In the genomic region with DNA sequence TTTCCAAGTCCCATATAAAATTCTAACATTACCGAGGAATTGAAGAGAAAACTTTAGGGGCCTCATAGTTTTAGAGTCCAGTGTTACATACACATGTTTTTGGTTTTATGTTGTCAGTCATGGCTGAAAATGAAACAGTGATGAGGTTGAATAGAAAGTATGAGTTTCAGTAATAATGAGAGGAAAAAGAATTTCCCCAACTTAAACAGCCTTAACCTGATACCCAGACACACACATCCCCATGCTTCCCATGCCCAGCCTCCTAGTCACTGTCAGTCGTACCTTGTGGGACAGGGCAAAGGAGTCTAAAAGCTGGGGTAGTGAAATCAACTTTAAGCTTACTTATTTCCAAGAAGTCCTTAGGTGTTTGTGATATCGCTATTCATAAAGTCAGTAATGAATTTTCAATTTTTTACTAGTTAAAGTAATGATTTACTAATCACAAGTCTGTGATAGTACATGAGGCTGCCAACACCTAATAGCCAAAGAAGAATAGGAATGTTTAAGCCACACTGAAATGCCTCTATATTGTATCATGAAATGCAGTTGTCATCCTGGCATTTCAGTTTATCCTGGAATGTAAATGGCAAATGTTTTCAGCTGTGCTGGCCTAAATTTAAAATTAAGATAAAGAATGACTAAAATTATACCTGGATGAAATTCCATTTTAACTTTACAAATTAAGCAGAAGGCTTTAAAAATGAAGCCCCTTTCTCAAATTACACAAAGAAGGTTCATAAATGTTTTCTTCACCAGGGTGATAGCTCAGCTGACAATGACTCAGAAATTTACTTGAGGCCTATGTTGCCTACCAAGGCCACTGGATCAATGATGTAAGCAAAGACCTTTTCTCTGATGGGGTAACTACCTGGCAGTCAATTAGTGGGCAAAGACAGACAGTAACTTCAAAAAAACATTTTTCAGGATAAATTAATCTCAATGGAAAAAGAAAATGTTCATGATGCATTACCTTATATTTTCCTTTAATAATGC, we compare ENCODE assay signal across 10 cellular contexts. TPM values are rescaled to one million over a fixed set of nuclear protein-coding genes. Genes with fewer than 3 reads are reported as not detected.
DNase-seq lines count a peak whose midpoint lies in the region; ATAC-seq and TF ChIP-seq lines count a peak whose summit lies in the region.
"Had no signal": no experiment of that assay in that cellular context is flagged by ENCODE, and none has a peak within 500 bp of the region (broad histone marks: within the 10 kb centered on the region; RNA-seq: fewer than 3 reads in every experiment).

No MANE protein-coding gene starts in this region.

- no peaks in the 10 kb centered on the region for H3K27me3 Mint-ChIP-seq in activated naive CD4-positive, alpha-beta T cell treated with anti-CD3 and anti-CD28 coated beads, Interleukin-2, amount 10 ng/mL, durations not matched to agents 7 days and 5 days
- H3K27me3 Mint-ChIP-seq in T-helper 1 cell treated with Interleukin-12 subunit alpha and Interleukin-12 subunit beta and Interleukin-4 antibody, amounts not matched to agents 30 μg/mL and 1 μg/mL, for 36 hours (ENCODE audit: low read depth) = no peaks in the 10 kb centered on the region
- H3K27me3 Mint-ChIP-seq: CD4-positive, alpha-beta T cell had no signal

- no peaks in the 10 kb centered on the region for H3K9me3 ChIP-seq in thoracic aorta

- H3K4me3 ChIP-seq in thoracic aorta = no peak overlapping the region

- no peaks in the 10 kb centered on the region for H3K9me3 Mint-ChIP-seq in activated naive CD4-positive, alpha-beta T cell treated with anti-CD3 and anti-CD28 coated beads, Interleukin-2, amount 50 U/mL, for 72 hours
- no peaks in the 10 kb centered on the region for H3K9me3 Mint-ChIP-seq in activated naive CD4-positive, alpha-beta T cell treated with anti-CD3 and anti-CD28 coated beads, Interleukin-2, amount 10 ng/mL, durations not matched to agents 7 days and 5 days
- no peaks in the 10 kb centered on the region for H3K9me3 Mint-ChIP-seq in T-helper 1 cell treated with Interleukin-12 subunit alpha and Interleukin-12 subunit beta and Interleukin-4 antibody, amounts not matched to agents 30 μg/mL and 1 μg/mL, for 36 hours
- H3K9me3 Mint-ChIP-seq: CD4-positive, alpha-beta T cell had no signal

- no peaks in the 10 kb centered on the region for H3K36me3 ChIP-seq in thoracic aorta

- TF ChIP-seq CTCF in thoracic aorta (IDR thresholded peaks at IDR 0.05) = no peak

- H3K36me3 Mint-ChIP-seq in activated naive CD4-positive, alpha-beta T cell treated with anti-CD3 and anti-CD28 coated beads, Interleukin-2, amount 50 U/mL, for 72 hours = no peaks in the 10 kb centered on the region
- peaks cover 29% of the 10 kb centered on the region for H3K36me3 Mint-ChIP-seq in activated naive CD4-positive, alpha-beta T cell treated with anti-CD3 and anti-CD28 coated beads, Interleukin-2, amount 10 ng/mL, durations not matched to agents 7 days and 5 days
- H3K36me3 Mint-ChIP-seq in T-helper 1 cell treated with Interleukin-12 subunit alpha and Interleukin-12 subunit beta and Interleukin-4 antibody, amounts not matched to agents 30 μg/mL and 1 μg/mL, for 36 hours (ENCODE audit: low read depth) = peaks cover 10% of the 10 kb centered on the region

- H3K27ac Mint-ChIP-seq in activated naive CD4-positive, alpha-beta T cell treated with anti-CD3 and anti-CD28 coated beads, Interleukin-2, amount 50 U/mL, for 72 hours = no peak overlapping the region
- H3K27ac Mint-ChIP-seq in activated naive CD4-positive, alpha-beta T cell treated with anti-CD3 and anti-CD28 coated beads, Interleukin-2, amount 10 ng/mL, durations not matched to agents 7 days and 5 days = no peak overlapping the region
- H3K27ac Mint-ChIP-seq in T-helper 1 cell treated with Interleukin-12 subunit alpha and Interleukin-12 subunit beta and Interleukin-4 antibody, amounts not matched to agents 30 μg/mL and 1 μg/mL, for 36 hours = peak overlapping the region; percentile 57
- H3K27ac Mint-ChIP-seq: CD4-positive, alpha-beta T cell had no signal

- peaks cover 22 to 59% of the 10 kb centered on the region in 2 donors for H3K4me1 ChIP-seq in thoracic aorta (ENCODE audit: control insufficient read depth in 1 of 2, low read depth in 2 of 2)

- CTCF ChIA-PET in activated naive CD4-positive, alpha-beta T cell treated with anti-CD3 and anti-CD28 coated beads, Interleukin-2, amount 10 ng/mL, durations not matched to agents 7 days and 5 days (lab: Charles Lee) = no interaction called here

- H3K27me3 ChIP-seq in thoracic aorta (replicated peaks; ENCODE audit: insufficient read depth) = no peaks in the 10 kb centered on the region

- H3K4me3 Mint-ChIP-seq in activated naive CD4-positive, alpha-beta T cell treated with anti-CD3 and anti-CD28 coated beads, Interleukin-2, amount 10 ng/mL, durations not matched to agents 7 days and 5 days = no peak overlapping the region
- no peak overlapping the region for H3K4me3 Mint-ChIP-seq in T-helper 1 cell treated with Interleukin-12 subunit alpha and Interleukin-12 subunit beta and Interleukin-4 antibody, amounts not matched to agents 30 μg/mL and 1 μg/mL, for 36 hours
- H3K4me3 Mint-ChIP-seq: CD4-positive, alpha-beta T cell had no signal

- H3K4me1 Mint-ChIP-seq in activated naive CD4-positive, alpha-beta T cell treated with anti-CD3 and anti-CD28 coated beads, Interleukin-2, amount 10 ng/mL, durations not matched to agents 7 days and 5 days = peaks cover 30% of the 10 kb centered on the region
- peaks cover 36% of the 10 kb centered on the region for H3K4me1 Mint-ChIP-seq in T-helper 1 cell treated with Interleukin-12 subunit alpha and Interleukin-12 subunit beta and Interleukin-4 antibody, amounts not matched to agents 30 μg/mL and 1 μg/mL, for 36 hours (ENCODE audit: low read depth)

- peak; percentile 84 for ATAC-seq in activated naive CD4-positive, alpha-beta T cell treated with anti-CD3 and anti-CD28 coated beads, Interleukin-2, amount 50 U/mL, for 72 hours
- ATAC-seq in HG02759 (IDR thresholded peaks at IDR 0.05; ENCODE audit: unreplicated experiment) = peak; percentile 87
- ATAC-seq in thoracic aorta (ENCODE audit: insufficient number of reproducible peaks, low FRiP score, low read depth) = no peak
- ATAC-seq: Panc1 had no signal

- peak overlapping the region; percentile 70 to 85 for H3K27ac ChIP-seq in thoracic aorta

- peak in 1 of 2 donors; percentile 8 for DNase-seq in activated naive CD4-positive, alpha-beta T cell treated with anti-CD3 and anti-CD28 coated beads, Interleukin-2, amount 50 U/mL, for 72 hours (ENCODE audit: low spot score in 2 of 2)
- DNase-seq in activated naive CD4-positive, alpha-beta T cell treated with anti-CD3 and anti-CD28 coated beads, Interleukin-2, amount 10 ng/mL, durations not matched to agents 7 days and 5 days = no peak
- DNase-seq in thoracic aorta (ENCODE audit: low spot score) = no peak
- no peak for DNase-seq in retina
- DNase-seq in NCI-H69 (lab: John Stamatoyannopoulos, UW) = no peak
- DNase-seq in COR-L47 (lab: John Stamatoyannopoulos, UW) = no peak
- DNase-seq: CD4-positive, alpha-beta T cell had no signal

RNA-seq across cellular contexts. Expression of gene GPR34, which starts 24.2 kb away (rescaled TPM):
- total RNA-seq in activated naive CD4-positive, alpha-beta T cell treated with anti-CD3 and anti-CD28 coated beads, Interleukin-2, amount 50 U/mL, for 72 hours = under 1 TPM; 0.23 to 0.25 TPM
- 10 to 100 TPM; 28.0 to 38.6 TPM for total RNA-seq in thoracic aorta
- total RNA-seq: CD4-positive, alpha-beta T cell had no signal

RNA-seq across cellular contexts. Expression of gene GPR82, which starts 59.4 kb away (rescaled TPM):
- total RNA-seq in activated naive CD4-positive, alpha-beta T cell treated with anti-CD3 and anti-CD28 coated beads, Interleukin-2, amount 50 U/mL, for 72 hours = not detected
- under 1 TPM in 1 of 2 donors, not detected in 1; 0.41 TPM for total RNA-seq in thoracic aorta
- total RNA-seq: CD4-positive, alpha-beta T cell had no signal

Comparison
In these comparisons a context has a peak if more than half of its experiments do, and no peak if none do; other contexts are left out.
1. RNA of gene GPR34, which starts 24.2 kb away (total RNA-seq): 28.0 to 38.6 TPM in thoracic aorta; 0.23 to 0.25 TPM in activated naive CD4-positive, alpha-beta T cell treated with anti-CD3 and anti-CD28 coated beads, Interleukin-2, amount 50 U/mL, for 72 hours; every median in the first group is over 10 times any median in the second.